In genomic region chr11:124738713-124739478, GRCh38 we compare ENCODE assay signal across 9 cellular contexts. TPM values are rescaled to one million over a fixed set of nuclear protein-coding genes. Genes with fewer than 3 reads are reported as not detected.
DNase-seq lines count a peak whose midpoint lies in the region; ATAC-seq, FAIRE-seq and TF ChIP-seq lines count a peak whose summit lies in the region.
"Had no signal": no experiment of that assay in that cellular context is flagged by ENCODE, and none has a peak within 500 bp of the region (broad histone marks: within the 10 kb centered on the region; RNA-seq: fewer than 3 reads in every experiment).

No MANE protein-coding gene starts in this region.

- no peak for ATAC-seq in CD8-positive, alpha-beta T cell

- H3K27me3 ChIP-seq in CD8-positive, alpha-beta T cell (ENCODE audit: insufficient read depth, low read length): no peaks in the 10 kb centered on the region
- H3K27me3 ChIP-seq in MM.1S (replicated peaks; ENCODE audit: insufficient read depth, low read length): no peaks in the 10 kb centered on the region
- peaks cover 0 to 36% (median 8%) of the 10 kb centered on the region in 45 donors for H3K27me3 ChIP-seq in dorsolateral prefrontal cortex
- peaks cover 95% of the 10 kb centered on the region for H3K27me3 ChIP-seq in neural progenitor cell

- H3K9me2 ChIP-seq in MM.1S (replicated peaks; ENCODE audit: insufficient read depth, low read length): no peaks in the 10 kb centered on the region

- in situ Hi-C loops in GM13977 (cut with MboI; ENCODE audit: low pct_unique_long_range_greater_than_20kb, low sequenced_read_pairs, unreplicated experiment): no loop called here

- CTCF ChIA-PET in CD8-positive, alpha-beta T cell (lab: Charles Lee): interaction anchor here (1.1 to 2.4 kb wide), 3 partner anchors 7 to 17 kb away, joined by 3 to 12 read pairs (median 4); no protein-coding TSS in a partner anchor

- H3K4me1 ChIP-seq in CD8-positive, alpha-beta T cell (ENCODE audit: insufficient read depth, low read length): peaks cover 16% of the 10 kb centered on the region
- peaks cover 9% of the 10 kb centered on the region; the same call in 1 of the 2 replicates for H3K4me1 ChIP-seq in MM.1S (ENCODE audit: low read length)
- peaks cover 24% of the 10 kb centered on the region for H3K4me1 ChIP-seq in neural progenitor cell
- peaks cover 5 to 10% of the 10 kb centered on the region in 2 donors for H3K4me1 ChIP-seq in kidney (ENCODE audit: control insufficient read depth in 1 of 2, insufficient read depth in 1 of 2, low read depth in 1 of 2, low read length in 2 of 2)

- H3K9ac ChIP-seq in MM.1S (ENCODE audit: low read length) (peak overlapping the region; percentile 41; the same call in 1 of the 2 replicates), neural progenitor cell (no peak overlapping the region), kidney (ENCODE audit: low read length in 2 of 2) (no peak overlapping the region)

- H3K4me1 Mint-ChIP-seq in CD8-positive, alpha-beta T cell (ENCODE audit: low read depth): peaks cover 20% of the 10 kb centered on the region
- peaks cover 40% of the 10 kb centered on the region for H3K4me1 Mint-ChIP-seq in neural progenitor cell

- no peak for DNase-seq in CD8-positive, alpha-beta T cell
- DNase-seq in MM.1S: no peak
- DNase-seq in dorsolateral prefrontal cortex: no peak
- DNase-seq in neural progenitor cell (ENCODE audit: low spot score): no peak
- DNase-seq in NCI-H446 (lab: John Stamatoyannopoulos, UW): no peak
- no peak for DNase-seq in kidney
- DNase-seq in NCI-H748 treated with DMSO at 0.1 percent for 48 hours (lab: John Stamatoyannopoulos, UW): no peak
- DNase-seq in GM13977 (ENCODE audit: low spot score): no peak

- intact Hi-C loops in CD8-positive, alpha-beta T cell (cut with DNase I, micrococcal nuclease): loop anchor here in 1 of 2 experiments (2.0 kb wide), 1 partner anchor 64 kb away; no protein-coding TSS in a partner anchor
- intact Hi-C loops in dorsolateral prefrontal cortex (cut with DNase I): loop anchor here in 1 of 2 donors (5.0 kb wide), 1 partner anchor 67 kb away; the partner anchor contains the start of genes SIAE and SPA17
- intact Hi-C loops in kidney (cut with DNase I): no loop called here

- H3K36me3 ChIP-seq in CD8-positive, alpha-beta T cell (ENCODE audit: insufficient read depth, low read length): no peaks in the 10 kb centered on the region
- H3K36me3 ChIP-seq in MM.1S (replicated peaks; ENCODE audit: insufficient read depth, low read length): no peaks in the 10 kb centered on the region
- no peaks in the 10 kb centered on the region for H3K36me3 ChIP-seq in neural progenitor cell
- no peaks in the 10 kb centered on the region for H3K36me3 ChIP-seq in kidney (ENCODE audit: control insufficient read depth in 1 of 2, insufficient read depth in 2 of 2, low read length in 2 of 2)

- H4K20me1 ChIP-seq in MM.1S (ENCODE audit: insufficient read depth, low read length): no peaks in the 10 kb centered on the region
- peaks cover 27% of the 10 kb centered on the region for H4K20me1 ChIP-seq in neural progenitor cell (ENCODE audit: low read depth)

- H3K9me3 ChIP-seq in CD8-positive, alpha-beta T cell (ENCODE audit: low read length): no peaks in the 10 kb centered on the region
- H3K9me3 ChIP-seq in MM.1S (replicated peaks; ENCODE audit: insufficient read depth, low read length) (no peaks in the 10 kb centered on the region), neural progenitor cell (ENCODE audit: low read depth) (no peaks in the 10 kb centered on the region), kidney (ENCODE audit: control insufficient read depth in 1 of 2, low read length in 2 of 2) (no peaks in the 10 kb centered on the region)

- no peak for TF ChIP-seq CTCF in CD8-positive, alpha-beta T cell (IDR thresholded peaks at IDR 0.05)
- TF ChIP-seq CTCF in MM.1S (IDR thresholded peaks at IDR 0.05; ENCODE audit: low read length) (no peak), dorsolateral prefrontal cortex (IDR thresholded peaks at IDR 0.05 in 54 of 56, conservative IDR thresholded peaks at IDR 0.05 in 2 of 56; ENCODE audit: low read depth in 1 of 56, partially characterized antibody in 56 of 56) (no peak), neural progenitor cell (IDR thresholded peaks at IDR 0.05) (no peak), kidney (IDR thresholded peaks at IDR 0.05; ENCODE audit: borderline replicate concordance, extremely low read depth, insufficient read depth) (no peak), GM13977 (IDR thresholded peaks at IDR 0.05; ENCODE audit: extremely low read depth, insufficient read depth, missing control alignments) (no peak)

- peak overlapping the region; percentile 90 for H2AFZ ChIP-seq in MM.1S (ENCODE audit: low read length)
- H2AFZ ChIP-seq in neural progenitor cell (replicated peaks): peak overlapping the region; percentile 82

- H3K27ac ChIP-seq in CD8-positive, alpha-beta T cell (ENCODE audit: low read depth, low read length): no peak overlapping the region
- H3K27ac ChIP-seq in MM.1S (ENCODE audit: low read length) (no peak overlapping the region), dorsolateral prefrontal cortex (peak overlapping the region in 56 of 59 donors; percentile 4 to 89 (median 68)), neural progenitor cell (no peak overlapping the region), kidney (ENCODE audit: low read depth in 2 of 2, low read length in 2 of 2) (no peak overlapping the region)

- H3K36me3 Mint-ChIP-seq in CD8-positive, alpha-beta T cell: no peaks in the 10 kb centered on the region
- H3K36me3 Mint-ChIP-seq in neural progenitor cell: peaks cover 4% of the 10 kb centered on the region

- no peak for FAIRE-seq in kidney (lab: Jason Lieb, UNC)
- FAIRE-seq: frontal cortex had no signal

- no peak overlapping the region for H3K27ac Mint-ChIP-seq in CD8-positive, alpha-beta T cell
- peak overlapping the region; percentile 29 for H3K27ac Mint-ChIP-seq in neural progenitor cell

- POLR2A ChIA-PET in CD8-positive, alpha-beta T cell (lab: Charles Lee): interaction anchor here (0.8 to 0.9 kb wide), 3 partner anchors 59 to 137 kb away, joined by 3 read pairs; no protein-coding TSS in a partner anchor

- H3K9me3 Mint-ChIP-seq in CD8-positive, alpha-beta T cell: no peaks in the 10 kb centered on the region
- H3K9me3 Mint-ChIP-seq in neural progenitor cell: peaks cover 4% of the 10 kb centered on the region

- H3K4me3 ChIP-seq in CD8-positive, alpha-beta T cell (ENCODE audit: low read depth, low read length): peak overlapping the region; percentile 73
- H3K4me3 ChIP-seq in MM.1S (ENCODE audit: low read length): peak overlapping the region; percentile 59
- H3K4me3 ChIP-seq in dorsolateral prefrontal cortex: peak overlapping the region in 52 of 59 donors; percentile 43 to 80 (median 68)
- H3K4me3 ChIP-seq in neural progenitor cell: peak overlapping the region; percentile 69
- peak overlapping the region in 1 of 2 donors; percentile 40 for H3K4me3 ChIP-seq in kidney (ENCODE audit: low read length in 2 of 2)

- H3K4me2 ChIP-seq in MM.1S (ENCODE audit: low read depth, low read length) (peak overlapping the region; percentile 99), neural progenitor cell (peak overlapping the region; percentile 76)

- H3K79me2 ChIP-seq in MM.1S (ENCODE audit: low read length) (no peaks in the 10 kb centered on the region), neural progenitor cell (ENCODE audit: low read depth) (no peaks in the 10 kb centered on the region)

- H3F3A ChIP-seq in MM.1S (ENCODE audit: insufficient read depth, low read length) (no peaks in the 10 kb centered on the region), neural progenitor cell (ENCODE audit: low read depth) (peaks cover 19% of the 10 kb centered on the region)

- H3K27me3 Mint-ChIP-seq in CD8-positive, alpha-beta T cell (ENCODE audit: low read depth): peaks cover 5% of the 10 kb centered on the region
- H3K27me3 Mint-ChIP-seq in neural progenitor cell (ENCODE audit: insufficient read depth, low read depth): peaks cover 17% of the 10 kb centered on the region

- peak overlapping the region; percentile 83 for H3K4me3 Mint-ChIP-seq in CD8-positive, alpha-beta T cell
- H3K4me3 Mint-ChIP-seq in neural progenitor cell: peak overlapping the region; percentile 89

RNA-seq across cellular contexts. Expression of gene NRGN, which starts 0.8 kb away (rescaled TPM):
- total RNA-seq in CD8-positive, alpha-beta T cell: under 1 TPM; 0.31 to 0.41 TPM
- total RNA-seq in dorsolateral prefrontal cortex (1,000 to 10,000 TPM in 103 of 120 experiments, 100 to 1,000 TPM in 17; 356 to 2,119 (median 1,378) TPM), neural progenitor cell (ENCODE audit: low replicate concordance) (0.39 and 7.5 TPM in 2 replicates), kidney (17.9 TPM)
- polyA plus RNA-seq in kidney (ENCODE audit: insufficient read depth, low read depth, low replicate concordance): 55.9 TPM

RNA-seq across cellular contexts. Expression of gene VSIG2, which starts 13.2 kb away (rescaled TPM):
- under 1 TPM; 0.58 to 0.65 TPM for total RNA-seq in CD8-positive, alpha-beta T cell
- total RNA-seq in dorsolateral prefrontal cortex (1 to 10 TPM in 49 of 120 experiments, under 1 TPM in 55, not detected in 16; 0.41 to 2.6 (median 0.94) TPM), neural progenitor cell (ENCODE audit: low replicate concordance) (not detected in 2 replicates), kidney (3.9 TPM)
- polyA plus RNA-seq in kidney (ENCODE audit: insufficient read depth, low read depth, low replicate concordance): 11.7 TPM
- total RNA-seq: frontal cortex had no signal

RNA-seq across cellular contexts. Expression of gene ESAM, which starts 23.2 kb away (rescaled TPM):
- 1 to 10 TPM in 1 of 2 experiments, under 1 TPM in 1; 0.69 to 1.6 TPM for total RNA-seq in CD8-positive, alpha-beta T cell
- total RNA-seq in dorsolateral prefrontal cortex (10 to 100 TPM; 12.1 to 58.7 (median 20.9) TPM), neural progenitor cell (ENCODE audit: low replicate concordance) (0.26 and 0.81 TPM in 2 replicates), kidney (63.0 TPM)
- 85.8 TPM for polyA plus RNA-seq in kidney (ENCODE audit: insufficient read depth, low read depth, low replicate concordance)

Comparison
In these comparisons a context has a peak if more than half of its experiments do, and no peak if none do; other contexts are left out.
1. H3K27ac ChIP-seq: peak in dorsolateral prefrontal cortex (56 of 59); none in CD8-positive, alpha-beta T cell (single experiment), MM.1S (single experiment), neural progenitor cell (single experiment) and kidney (0 of 2).
2. RNA of gene NRGN, which starts 0.8 kb away (total RNA-seq): 356 to 2,119 TPM in dorsolateral prefrontal cortex; 17.9 TPM in kidney (single experiment), 0.31 to 0.41 TPM in CD8-positive, alpha-beta T cell and 0.39 to 7.5 TPM in neural progenitor cell; every median in the first group is over 10 times any median in the second.